ENCODE assay signal across 33 cellular contexts in the genomic region with DNA sequence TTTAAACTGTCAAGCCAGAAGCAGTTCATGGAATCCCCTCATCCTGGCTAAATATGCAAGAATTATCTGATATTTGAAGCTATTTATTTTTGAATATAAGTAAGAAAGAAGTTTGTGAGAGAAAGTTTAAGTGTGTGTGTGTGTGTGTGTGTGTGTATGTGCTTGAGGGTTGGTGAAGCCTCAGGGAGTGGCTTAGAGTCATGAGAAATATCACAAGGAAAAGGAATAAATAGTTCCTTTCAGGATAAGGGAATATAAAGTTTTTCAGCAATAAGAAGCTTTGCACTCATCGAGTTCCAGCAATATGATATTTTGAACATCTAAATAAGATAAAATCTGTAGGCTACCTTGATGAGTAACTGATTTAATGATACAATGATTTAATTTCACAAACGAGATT.
"Had no signal": no experiment of that assay in that cellular context is flagged by ENCODE, and none has a peak within 500 bp of the region (broad histone marks: within the 10 kb centered on the region; RNA-seq: fewer than 3 reads in every experiment).

No MANE protein-coding gene starts in this region.

- H3K36me3 Mint-ChIP-seq: activated naive CD8-positive, alpha-beta T cell treated with anti-CD3 and anti-CD28 coated beads for 36 hours had no signal

- H3K27me3 Mint-ChIP-seq: activated CD4-positive, alpha-beta T cell treated with anti-CD3 and anti-CD28 coated beads, Interleukin-2, amount 10 ng/mL, durations not matched to agents 24 days and 14 days; activated CD8-positive, alpha-beta T cell treated with anti-CD3 and anti-CD28 coated beads for 36 hours; activated T-helper 17 cell treated with anti-CD3 and anti-CD28 coated beads, Interleukin-2, amount 50 U/mL, for 72 hours had no signal

- H3K9me3 ChIP-seq: SJSA1 had no signal

- ATAC-seq: activated CD8-positive, alpha-beta T cell treated with anti-CD3 and anti-CD28 coated beads for 36 hours; activated T-cell treated with anti-CD3 and anti-CD28 coated beads, Interleukin-2, amount 50 U/mL, for 72 hours; activated T-helper 17 cell treated with anti-CD3 and anti-CD28 coated beads, Interleukin-2, amount 50 U/mL, for 72 hours; Panc1 had no signal

- H3K27me3 ChIP-seq: brain microvascular endothelial cell, SJSA1 had no signal

- H3K27ac Mint-ChIP-seq: activated CD4-positive, alpha-beta T cell treated with anti-CD3 and anti-CD28 coated beads, Interleukin-2, amount 10 ng/mL, durations not matched to agents 24 days and 14 days; activated CD8-positive, alpha-beta T cell treated with anti-CD3 and anti-CD28 coated beads for 36 hours; activated naive CD8-positive, alpha-beta T cell treated with anti-CD3 and anti-CD28 coated beads for 36 hours; activated T-cell treated with anti-CD3 and anti-CD28 coated beads, Interleukin-2, amount 50 U/mL, for 72 hours; activated T-helper 17 cell treated with anti-CD3 and anti-CD28 coated beads, Interleukin-2, amount 50 U/mL, for 72 hours had no signal

- DNase-seq: activated CD4-positive, alpha-beta T cell treated with anti-CD3 and anti-CD28 coated beads, Interleukin-2, amount 10 ng/mL, durations not matched to agents 24 days and 14 days; activated CD4-positive, alpha-beta T cell treated with anti-CD3 and anti-CD28 coated beads, Interleukin-2, amount 50 U/mL, for 4 hours; activated CD4-positive, CD25-positive, alpha-beta regulatory T cell; activated CD8-positive, alpha-beta T cell treated with anti-CD3 and anti-CD28 coated beads for 36 hours; activated effector memory CD4-positive, alpha-beta T cell treated with anti-CD3 and anti-CD28 coated beads, Interleukin-2, amount 50 U/mL, for 16 hours; activated naive CD4-positive, alpha-beta T cell; activated naive CD4-positive, alpha-beta T cell treated with anti-CD3 and anti-CD28 coated beads, Interleukin-2, amount 50 U/mL, for 16 hours; activated naive CD8-positive, alpha-beta T cell treated with anti-CD3 and anti-CD28 coated beads for 36 hours; activated T-cell treated with anti-CD3 and anti-CD28 coated beads, Interleukin-2, amount 50 U/mL, for 1 hour; activated T-cell treated with anti-CD3 and anti-CD28 coated beads, Interleukin-2, amount 50 U/mL, for 72 hours; amniotic stem cell; aorta; brain microvascular endothelial cell; NCI-H1092 treated with DMSO at 0.1 percent for 48 hours; NCI-H1417; NCI-H146; NCI-H187; NCI-H2081; NCI-H2171 treated with DMSO at 0.1 percent for 48 hours; NCI-H2227 treated with DMSO at 0.1 percent for 48 hours; NCI-H446 treated with DMSO at 0.1 percent for 48 hours; NCI-H524; NCI-H69; NCI-H82; SHP77; SW 1271; T-helper 1 cell; T-helper 2 cell; T-helper 9 cell; WERI-Rb-1 had no signal

- H3K4me3 ChIP-seq: SJSA1 had no signal

- H3K4me1 Mint-ChIP-seq: activated CD4-positive, alpha-beta T cell treated with anti-CD3 and anti-CD28 coated beads, Interleukin-2, amount 10 ng/mL, durations not matched to agents 24 days and 14 days; activated naive CD8-positive, alpha-beta T cell treated with anti-CD3 and anti-CD28 coated beads for 36 hours; activated T-helper 17 cell treated with anti-CD3 and anti-CD28 coated beads, Interleukin-2, amount 50 U/mL, for 72 hours had no signal

- H3K4me3 Mint-ChIP-seq: activated CD4-positive, alpha-beta T cell treated with anti-CD3 and anti-CD28 coated beads, Interleukin-2, amount 10 ng/mL, durations not matched to agents 24 days and 14 days; activated CD8-positive, alpha-beta T cell treated with anti-CD3 and anti-CD28 coated beads for 36 hours; activated naive CD8-positive, alpha-beta T cell treated with anti-CD3 and anti-CD28 coated beads for 36 hours; activated T-cell treated with anti-CD3 and anti-CD28 coated beads, Interleukin-2, amount 50 U/mL, for 72 hours; activated T-helper 17 cell treated with anti-CD3 and anti-CD28 coated beads, Interleukin-2, amount 50 U/mL, for 72 hours had no signal

- H3K36me3 ChIP-seq: brain microvascular endothelial cell, SJSA1, WERI-Rb-1 had no signal

- H3K27ac ChIP-seq: brain microvascular endothelial cell, SJSA1, WERI-Rb-1 had no signal

- H3K9me3 Mint-ChIP-seq: activated CD4-positive, alpha-beta T cell treated with anti-CD3 and anti-CD28 coated beads, Interleukin-2, amount 10 ng/mL, durations not matched to agents 24 days and 14 days; activated T-helper 17 cell treated with anti-CD3 and anti-CD28 coated beads, Interleukin-2, amount 50 U/mL, for 72 hours had no signal
